ENCODE assay signal across 25 cellular contexts in the genomic region with DNA sequence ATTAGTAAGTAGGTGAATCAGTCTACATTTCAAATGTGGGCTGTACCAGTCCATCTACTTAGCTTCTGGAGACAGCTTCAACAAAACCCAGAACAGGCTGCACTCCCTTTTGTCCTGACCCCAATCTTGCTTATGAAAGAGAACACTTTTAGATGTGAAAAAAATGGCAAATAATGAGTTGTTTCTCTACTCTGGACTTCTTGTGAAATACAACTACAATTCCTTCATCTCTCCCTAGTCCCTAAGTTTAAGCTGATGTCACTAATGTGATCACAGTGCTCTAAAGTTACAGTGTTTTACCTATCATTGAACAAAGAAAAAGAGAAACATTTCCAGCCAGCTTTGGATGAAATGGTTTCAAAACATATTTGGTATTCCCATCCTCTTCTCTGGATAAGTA.
"Had no signal": no experiment of that assay in that cellular context is flagged by ENCODE, and none has a peak within 500 bp of the region (broad histone marks: within the 10 kb centered on the region; RNA-seq: fewer than 3 reads in every experiment).

No MANE protein-coding gene starts in this region.

- H3K36me3 Mint-ChIP-seq: activated naive CD8-positive, alpha-beta T cell treated with anti-CD3 and anti-CD28 coated beads, Interleukin-2, amount 10 ng/mL, durations not matched to agents 7 days and 5 days; stimulated activated memory B cell treated with anti-CD40 and anti-IgM and Interleukin-4, amounts not matched to agents 10 μg/mL and 1 μg/mL and 100 μg/mL, for 72 hours had no signal

- H3K27ac ChIP-seq: cardiac muscle cell, sigmoid colon, stomach, suprapubic skin, uterus, VCaP had no signal

- H3K27me3 Mint-ChIP-seq: dendritic cell treated with granulocyte-macrophage colony-stimulating factor and Interleukin-4, amounts not matched to agents 40 ng/mL and 50 ng/mL, for 4 days; stimulated activated memory B cell treated with anti-CD40 and anti-IgM and Interleukin-4, amounts not matched to agents 10 μg/mL and 1 μg/mL and 100 μg/mL, for 72 hours had no signal

- H3K4me3 ChIP-seq: cardiac muscle cell, mucosa of descending colon, sigmoid colon, smooth muscle cell, stomach, suprapubic skin, tibial nerve, uterus had no signal

- H3K27ac Mint-ChIP-seq: activated CD4-positive, alpha-beta memory T cell treated with anti-CD3 and anti-CD28 coated beads, Interleukin-2, amount 10 ng/mL, durations not matched to agents 7 days and 5 days; activated CD4-positive, alpha-beta T cell treated with anti-CD3 and anti-CD28 coated beads, Interleukin-2, amount 10 ng/mL, durations not matched to agents 24 days and 14 days; activated naive CD4-positive, alpha-beta T cell treated with anti-CD3 and anti-CD28 coated beads for 36 hours; activated naive CD8-positive, alpha-beta T cell treated with anti-CD3 and anti-CD28 coated beads, Interleukin-2, amount 10 ng/mL, durations not matched to agents 7 days and 5 days; activated T-cell treated with anti-CD3 and anti-CD28 coated beads, Interleukin-2, amount 50 U/mL, for 72 hours; dendritic cell treated with granulocyte-macrophage colony-stimulating factor and Interleukin-4, amounts not matched to agents 40 ng/mL and 50 ng/mL, for 4 days; nephron progenitor cell; stimulated activated memory B cell treated with anti-CD40 and anti-IgM and Interleukin-4, amounts not matched to agents 10 μg/mL and 1 μg/mL and 100 μg/mL, for 72 hours had no signal

- H3K36me3 ChIP-seq: cardiac muscle cell, sigmoid colon, stomach, suprapubic skin, tibial nerve, uterus had no signal

- H3K4me1 Mint-ChIP-seq: activated CD4-positive, alpha-beta memory T cell treated with anti-CD3 and anti-CD28 coated beads, Interleukin-2, amount 10 ng/mL, durations not matched to agents 7 days and 5 days; activated CD4-positive, alpha-beta T cell treated with anti-CD3 and anti-CD28 coated beads, Interleukin-2, amount 10 ng/mL, durations not matched to agents 24 days and 14 days; activated naive CD8-positive, alpha-beta T cell treated with anti-CD3 and anti-CD28 coated beads, Interleukin-2, amount 10 ng/mL, durations not matched to agents 7 days and 5 days; stimulated activated memory B cell treated with anti-CD40 and anti-IgM and Interleukin-4, amounts not matched to agents 10 μg/mL and 1 μg/mL and 100 μg/mL, for 72 hours had no signal

- H3K27me3 ChIP-seq: cardiac muscle cell, sigmoid colon, stomach, suprapubic skin, tibial nerve, uterus had no signal

- H3K4me3 Mint-ChIP-seq: activated CD4-positive, alpha-beta memory T cell treated with anti-CD3 and anti-CD28 coated beads, Interleukin-2, amount 10 ng/mL, durations not matched to agents 7 days and 5 days; activated CD4-positive, alpha-beta T cell treated with anti-CD3 and anti-CD28 coated beads, Interleukin-2, amount 10 ng/mL, durations not matched to agents 24 days and 14 days; activated naive CD4-positive, alpha-beta T cell treated with anti-CD3 and anti-CD28 coated beads for 36 hours; activated naive CD8-positive, alpha-beta T cell treated with anti-CD3 and anti-CD28 coated beads, Interleukin-2, amount 10 ng/mL, durations not matched to agents 7 days and 5 days; activated T-cell treated with anti-CD3 and anti-CD28 coated beads, Interleukin-2, amount 50 U/mL, for 72 hours; dendritic cell treated with granulocyte-macrophage colony-stimulating factor and Interleukin-4, amounts not matched to agents 40 ng/mL and 50 ng/mL, for 4 days; nephron progenitor cell; stimulated activated memory B cell treated with anti-CD40 and anti-IgM and Interleukin-4, amounts not matched to agents 10 μg/mL and 1 μg/mL and 100 μg/mL, for 72 hours had no signal

- H3K9me3 ChIP-seq: mucosa of descending colon, sigmoid colon, stomach, suprapubic skin, tibial nerve, uterus had no signal

- H3K9me3 Mint-ChIP-seq: activated CD4-positive, alpha-beta memory T cell treated with anti-CD3 and anti-CD28 coated beads, Interleukin-2, amount 10 ng/mL, durations not matched to agents 7 days and 5 days; activated CD4-positive, alpha-beta T cell treated with anti-CD3 and anti-CD28 coated beads, Interleukin-2, amount 10 ng/mL, durations not matched to agents 24 days and 14 days; activated naive CD4-positive, alpha-beta T cell treated with anti-CD3 and anti-CD28 coated beads for 36 hours; activated naive CD8-positive, alpha-beta T cell treated with anti-CD3 and anti-CD28 coated beads, Interleukin-2, amount 10 ng/mL, durations not matched to agents 7 days and 5 days; activated T-cell treated with anti-CD3 and anti-CD28 coated beads, Interleukin-2, amount 50 U/mL, for 72 hours; dendritic cell treated with granulocyte-macrophage colony-stimulating factor and Interleukin-4, amounts not matched to agents 40 ng/mL and 50 ng/mL, for 4 days; nephron progenitor cell; stimulated activated memory B cell treated with anti-CD40 and anti-IgM and Interleukin-4, amounts not matched to agents 10 μg/mL and 1 μg/mL and 100 μg/mL, for 72 hours had no signal

- DNase-seq: activated CD4-positive, alpha-beta memory T cell treated with anti-CD3 and anti-CD28 coated beads, Interleukin-2, amount 10 ng/mL, durations not matched to agents 7 days and 5 days; activated CD4-positive, alpha-beta T cell treated with anti-CD3 and anti-CD28 coated beads, Interleukin-2, amount 10 ng/mL, durations not matched to agents 24 days and 14 days; activated effector memory CD4-positive, alpha-beta T cell treated with Interleukin-2 at 50 U/mL for 16 hours; activated naive CD4-positive, alpha-beta T cell treated with anti-CD3 and anti-CD28 coated beads for 36 hours; activated naive CD8-positive, alpha-beta T cell treated with anti-CD3 and anti-CD28 coated beads, Interleukin-2, amount 10 ng/mL, durations not matched to agents 7 days and 5 days; activated T-cell treated with anti-CD3 and anti-CD28 coated beads, Interleukin-2, amount 50 U/mL, for 72 hours; amniotic stem cell; effector CD4-positive, alpha-beta T cell; erythroblast; foreskin melanocyte; glutamatergic neuron; mucosa of descending colon; nephron progenitor cell; posterior cingulate gyrus; sigmoid colon; stimulated activated CD4-positive, alpha-beta T cell treated with anti-CD3 and anti-CD28 coated beads, Interleukin-15, amount 100 ng/mL, for 24 hours; stomach; uterus had no signal
